23 cellular contexts compared by ENCODE assay signal in the genomic region with DNA sequence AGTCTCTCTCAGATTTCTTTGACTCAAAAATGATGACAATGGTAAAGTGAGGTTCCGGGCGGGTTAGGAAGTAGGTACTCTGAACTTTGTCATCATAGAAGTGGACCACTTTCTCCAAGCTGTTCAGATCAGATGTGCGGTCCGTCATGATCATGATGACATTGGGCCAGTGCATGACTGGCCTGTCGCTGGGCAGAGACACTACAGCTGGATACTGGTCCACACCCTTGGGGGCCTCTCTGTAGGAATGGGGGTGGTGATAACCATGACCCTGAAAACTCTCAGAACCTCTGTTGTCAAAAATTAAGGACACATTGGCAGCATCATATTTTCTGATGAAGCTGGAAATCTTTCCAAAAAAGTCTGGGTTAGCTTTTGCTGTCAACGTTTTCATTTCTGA.
"Had no signal": no experiment of that assay in that cellular context is flagged by ENCODE, and none has a peak within 500 bp of the region (broad histone marks: within the 10 kb centered on the region; RNA-seq: fewer than 3 reads in every experiment).

No MANE protein-coding gene starts in this region.

- H3K27me3 ChIP-seq: esophagus squamous epithelium, gastroesophageal sphincter, sigmoid colon, testis, tibial nerve, upper lobe of right lung, vagina had no signal

- H3K4me1 ChIP-seq: esophagus squamous epithelium, gastroesophageal sphincter, lower lobe of right lung, psoas muscle, sigmoid colon, testis, tibial nerve, upper lobe of right lung, vagina had no signal

- H3K4me3 ChIP-seq: esophagus squamous epithelium, gastroesophageal sphincter, lower lobe of right lung, psoas muscle, sigmoid colon, skin epidermis, testis, tibial nerve, upper lobe of right lung, vagina had no signal

- H3K9me3 ChIP-seq: esophagus squamous epithelium, gastroesophageal sphincter, lower lobe of right lung, psoas muscle, sigmoid colon, testis, tibial nerve, upper lobe of right lung, vagina had no signal

- H3K27ac ChIP-seq: esophagus squamous epithelium, gastroesophageal sphincter, lower lobe of right lung, psoas muscle, sigmoid colon, skin epidermis, testis, upper lobe of right lung, vagina had no signal

- H3K9me3 Mint-ChIP-seq: memory B cell; stimulated activated naive B cell treated with anti-CD40 and anti-IgM and Interleukin-4, amounts not matched to agents 10 μg/mL and 1 μg/mL and 100 μg/mL, for 72 hours; stimulated activated naive CD8-positive, alpha-beta T cell treated with anti-CD3 and anti-CD28 coated beads, Interleukin-15, amount 100 ng/mL, for 72 hours had no signal

- ATAC-seq: gastroesophageal sphincter; left lobe of liver; lower lobe of right lung; psoas muscle; stimulated activated naive B cell treated with anti-CD40 and anti-IgM and Interleukin-4, amounts not matched to agents 10 μg/mL and 1 μg/mL and 100 μg/mL, for 72 hours; stimulated activated naive CD8-positive, alpha-beta T cell treated with anti-CD3 and anti-CD28 coated beads, Interleukin-15, amount 100 ng/mL, for 72 hours; upper lobe of right lung had no signal

- H3K27ac Mint-ChIP-seq: memory B cell; nephron progenitor cell; stimulated activated naive B cell treated with anti-CD40 and anti-IgM and Interleukin-4, amounts not matched to agents 10 μg/mL and 1 μg/mL and 100 μg/mL, for 72 hours had no signal

- H3K4me1 Mint-ChIP-seq: memory B cell, nephron progenitor cell had no signal

- H3K27me3 Mint-ChIP-seq: memory B cell; stimulated activated naive B cell treated with anti-CD40 and anti-IgM and Interleukin-4, amounts not matched to agents 10 μg/mL and 1 μg/mL and 100 μg/mL, for 72 hours; stimulated activated naive CD8-positive, alpha-beta T cell treated with anti-CD3 and anti-CD28 coated beads, Interleukin-15, amount 100 ng/mL, for 72 hours had no signal

- H3K4me3 Mint-ChIP-seq: memory B cell; nephron progenitor cell; stimulated activated naive B cell treated with anti-CD40 and anti-IgM and Interleukin-4, amounts not matched to agents 10 μg/mL and 1 μg/mL and 100 μg/mL, for 72 hours; stimulated activated naive CD8-positive, alpha-beta T cell treated with anti-CD3 and anti-CD28 coated beads, Interleukin-15, amount 100 ng/mL, for 72 hours had no signal

- DNase-seq: dermis blood vessel endothelial cell; esophagus squamous epithelium; foreskin fibroblast; glutamatergic neuron; islet precursor cell; lower lobe of right lung; midbrain; nephron progenitor cell; psoas muscle; retina; sigmoid colon; stimulated activated CD4-positive, alpha-beta T cell treated with anti-CD3 and anti-CD28 coated beads, Interleukin-2, amount 100 ng/mL, for 24 hours; stimulated activated CD4-positive, alpha-beta T cell treated with anti-CD3 and anti-CD28 coated beads, Interleukin-4, amount 100 ng/mL, for 4 hours; stimulated activated naive B cell treated with anti-CD40 and anti-IgM and Interleukin-4, amounts not matched to agents 10 μg/mL and 1 μg/mL and 100 μg/mL, for 72 hours; stimulated activated naive CD8-positive, alpha-beta T cell treated with anti-CD3 and anti-CD28 coated beads, Interleukin-15, amount 100 ng/mL, for 72 hours; testis; upper lobe of right lung had no signal

- H3K36me3 ChIP-seq: upper lobe of right lung had no signal
